1 cellular context compared by ENCODE assay signal in the genomic region with DNA sequence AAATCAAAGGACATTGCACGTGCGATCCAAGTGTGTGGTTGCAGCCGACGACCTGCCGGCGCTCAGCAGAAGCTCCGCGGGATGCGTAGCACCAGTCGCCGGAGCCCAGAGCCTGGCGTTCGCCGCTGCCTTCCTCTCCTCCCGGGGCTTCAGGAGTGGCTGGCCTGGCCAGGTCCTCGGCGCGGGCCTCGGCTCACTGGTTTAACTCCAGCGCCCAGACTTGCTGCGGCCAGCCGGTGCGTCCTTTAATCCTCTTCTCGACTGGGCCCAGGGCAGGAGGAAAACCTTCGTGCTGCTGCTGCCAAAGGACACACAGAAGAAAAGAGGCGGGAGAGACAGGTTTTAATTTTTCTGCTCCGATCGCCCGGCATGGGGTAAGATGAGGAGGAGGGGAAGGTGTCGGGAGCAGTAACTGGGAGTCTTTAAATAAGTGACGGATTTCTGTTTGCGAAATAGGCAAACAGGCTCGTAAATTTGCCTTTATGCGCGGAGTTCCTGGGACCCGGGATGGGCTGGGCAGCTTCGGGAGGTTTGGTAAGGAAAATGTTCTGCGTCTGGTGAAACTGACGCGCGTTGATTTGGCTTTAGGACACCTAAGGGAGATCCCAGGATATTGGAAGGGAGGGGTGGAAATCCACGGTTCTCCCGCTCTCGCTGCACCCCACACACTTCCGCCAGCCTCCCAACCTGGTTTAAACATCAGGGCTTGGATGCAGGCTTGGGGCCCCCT.
TF ChIP-seq lines count a peak whose summit lies in the region.

No MANE protein-coding gene starts in this region.

TF ChIP-seq in GM12878, 131 proteins besides CTCF, POLR2A, EP300 and RAD21:
- no peak for TF ChIP-seq FOXK2 (IDR thresholded peaks at IDR 0.05)
- TF ChIP-seq, protein P1, sequence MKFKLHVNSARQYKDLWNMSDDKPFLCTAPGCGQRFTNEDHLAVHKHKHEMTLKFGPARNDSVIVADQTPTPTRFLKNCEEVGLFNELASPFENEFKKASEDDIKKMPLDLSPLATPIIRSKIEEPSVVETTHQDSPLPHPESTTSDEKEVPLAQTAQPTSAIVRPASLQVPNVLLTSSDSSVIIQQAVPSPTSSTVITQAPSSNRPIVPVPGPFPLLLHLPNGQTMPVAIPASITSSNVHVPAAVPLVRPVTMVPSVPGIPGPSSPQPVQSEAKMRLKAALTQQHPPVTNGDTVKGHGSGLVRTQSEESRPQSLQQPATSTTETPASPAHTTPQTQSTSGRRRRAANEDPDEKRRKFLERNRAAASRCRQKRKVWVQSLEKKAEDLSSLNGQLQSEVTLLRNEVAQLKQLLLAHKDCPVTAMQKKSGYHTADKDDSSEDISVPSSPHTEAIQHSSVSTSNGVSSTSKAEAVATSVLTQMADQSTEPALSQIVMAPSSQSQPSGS (IDR thresholded peaks at IDR 0.05; ENCODE audit: low read length) = no peak
- 0 out of 2 replicates have a peak, but pooled peaks have one; percentile 13 for TF ChIP-seq EED (IDR thresholded peaks at IDR 0.05; ENCODE audit: low read depth)
- TF ChIP-seq, protein P2, sequence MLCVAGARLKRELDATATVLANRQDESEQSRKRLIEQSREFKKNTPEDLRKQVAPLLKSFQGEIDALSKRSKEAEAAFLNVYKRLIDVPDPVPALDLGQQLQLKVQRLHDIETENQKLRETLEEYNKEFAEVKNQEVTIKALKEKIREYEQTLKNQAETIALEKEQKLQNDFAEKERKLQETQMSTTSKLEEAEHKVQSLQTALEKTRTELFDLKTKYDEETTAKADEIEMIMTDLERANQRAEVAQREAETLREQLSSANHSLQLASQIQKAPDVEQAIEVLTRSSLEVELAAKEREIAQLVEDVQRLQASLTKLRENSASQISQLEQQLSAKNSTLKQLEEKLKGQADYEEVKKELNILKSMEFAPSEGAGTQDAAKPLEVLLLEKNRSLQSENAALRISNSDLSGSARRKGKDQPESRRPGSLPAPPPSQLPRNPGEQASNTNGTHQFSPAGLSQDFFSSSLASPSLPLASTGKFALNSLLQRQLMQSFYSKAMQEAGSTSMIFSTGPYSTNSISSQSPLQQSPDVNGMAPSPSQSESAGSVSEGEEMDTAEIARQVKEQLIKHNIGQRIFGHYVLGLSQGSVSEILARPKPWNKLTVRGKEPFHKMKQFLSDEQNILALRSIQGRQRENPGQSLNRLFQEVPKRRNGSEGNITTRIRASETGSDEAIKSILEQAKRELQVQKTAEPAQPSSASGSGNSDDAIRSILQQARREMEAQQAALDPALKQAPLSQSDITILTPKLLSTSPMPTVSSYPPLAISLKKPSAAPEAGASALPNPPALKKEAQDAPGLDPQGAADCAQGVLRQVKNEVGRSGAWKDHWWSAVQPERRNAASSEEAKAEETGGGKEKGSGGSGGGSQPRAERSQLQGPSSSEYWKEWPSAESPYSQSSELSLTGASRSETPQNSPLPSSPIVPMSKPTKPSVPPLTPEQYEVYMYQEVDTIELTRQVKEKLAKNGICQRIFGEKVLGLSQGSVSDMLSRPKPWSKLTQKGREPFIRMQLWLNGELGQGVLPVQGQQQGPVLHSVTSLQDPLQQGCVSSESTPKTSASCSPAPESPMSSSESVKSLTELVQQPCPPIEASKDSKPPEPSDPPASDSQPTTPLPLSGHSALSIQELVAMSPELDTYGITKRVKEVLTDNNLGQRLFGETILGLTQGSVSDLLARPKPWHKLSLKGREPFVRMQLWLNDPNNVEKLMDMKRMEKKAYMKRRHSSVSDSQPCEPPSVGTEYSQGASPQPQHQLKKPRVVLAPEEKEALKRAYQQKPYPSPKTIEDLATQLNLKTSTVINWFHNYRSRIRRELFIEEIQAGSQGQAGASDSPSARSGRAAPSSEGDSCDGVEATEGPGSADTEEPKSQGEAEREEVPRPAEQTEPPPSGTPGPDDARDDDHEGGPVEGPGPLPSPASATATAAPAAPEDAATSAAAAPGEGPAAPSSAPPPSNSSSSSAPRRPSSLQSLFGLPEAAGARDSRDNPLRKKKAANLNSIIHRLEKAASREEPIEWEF (IDR thresholded peaks at IDR 0.05; ENCODE audit: insufficient replicate concordance, low read depth, low read length) = no peak
- TF ChIP-seq, protein P3, sequence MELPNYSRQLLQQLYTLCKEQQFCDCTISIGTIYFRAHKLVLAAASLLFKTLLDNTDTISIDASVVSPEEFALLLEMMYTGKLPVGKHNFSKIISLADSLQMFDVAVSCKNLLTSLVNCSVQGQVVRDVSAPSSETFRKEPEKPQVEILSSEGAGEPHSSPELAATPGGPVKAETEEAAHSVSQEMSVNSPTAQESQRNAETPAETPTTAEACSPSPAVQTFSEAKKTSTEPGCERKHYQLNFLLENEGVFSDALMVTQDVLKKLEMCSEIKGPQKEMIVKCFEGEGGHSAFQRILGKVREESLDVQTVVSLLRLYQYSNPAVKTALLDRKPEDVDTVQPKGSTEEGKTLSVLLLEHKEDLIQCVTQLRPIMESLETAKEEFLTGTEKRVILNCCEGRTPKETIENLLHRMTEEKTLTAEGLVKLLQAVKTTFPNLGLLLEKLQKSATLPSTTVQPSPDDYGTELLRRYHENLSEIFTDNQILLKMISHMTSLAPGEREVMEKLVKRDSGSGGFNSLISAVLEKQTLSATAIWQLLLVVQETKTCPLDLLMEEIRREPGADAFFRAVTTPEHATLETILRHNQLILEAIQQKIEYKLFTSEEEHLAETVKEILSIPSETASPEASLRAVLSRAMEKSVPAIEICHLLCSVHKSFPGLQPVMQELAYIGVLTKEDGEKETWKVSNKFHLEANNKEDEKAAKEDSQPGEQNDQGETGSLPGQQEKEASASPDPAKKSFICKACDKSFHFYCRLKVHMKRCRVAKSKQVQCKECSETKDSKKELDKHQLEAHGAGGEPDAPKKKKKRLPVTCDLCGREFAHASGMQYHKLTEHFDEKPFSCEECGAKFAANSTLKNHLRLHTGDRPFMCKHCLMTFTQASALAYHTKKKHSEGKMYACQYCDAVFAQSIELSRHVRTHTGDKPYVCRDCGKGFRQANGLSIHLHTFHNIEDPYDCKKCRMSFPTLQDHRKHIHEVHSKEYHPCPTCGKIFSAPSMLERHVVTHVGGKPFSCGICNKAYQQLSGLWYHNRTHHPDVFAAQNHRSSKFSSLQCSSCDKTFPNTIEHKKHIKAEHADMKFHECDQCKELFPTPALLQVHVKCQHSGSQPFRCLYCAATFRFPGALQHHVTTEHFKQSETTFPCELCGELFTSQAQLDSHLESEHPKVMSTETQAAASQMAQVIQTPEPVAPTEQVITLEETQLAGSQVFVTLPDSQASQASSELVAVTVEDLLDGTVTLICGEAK (IDR thresholded peaks at IDR 0.05; ENCODE audit: borderline replicate concordance) = no peak
- no peak for TF ChIP-seq HCFC1 (IDR thresholded peaks at IDR 0.05; ENCODE audit: low read length)
- peak; percentile 93 for TF ChIP-seq EZH2 (IDR thresholded peaks at IDR 0.05; ENCODE audit: borderline replicate concordance, control insufficient read depth, low read depth, low read length)
